In genomic region chr11:60762851-60763691, GRCh38 we compare ENCODE assay signal across 9 cellular contexts. TPM values are rescaled to one million over a fixed set of nuclear protein-coding genes. Genes with fewer than 3 reads are reported as not detected.
A peak's percentile ranks its signal among the peaks of the same experiment; 100 is the strongest.
DNase-seq lines count a peak whose midpoint lies in the region; ATAC-seq and TF ChIP-seq lines count a peak whose summit lies in the region.
"Had no signal": no experiment of that assay in that cellular context is flagged by ENCODE, and none has a peak within 500 bp of the region (broad histone marks: within the 10 kb centered on the region; RNA-seq: fewer than 3 reads in every experiment).

No MANE protein-coding gene starts in this region.

- peaks cover 20% of the 10 kb centered on the region for H3K4me1 Mint-ChIP-seq in nephron progenitor cell

- H3K27me3 ChIP-seq in right atrium auricular region = no peaks in the 10 kb centered on the region

- H3K4me1 ChIP-seq in right atrium auricular region = peaks cover 0 to 5% of the 10 kb centered on the region in 2 donors

- H3K27me3 Mint-ChIP-seq in nephron progenitor cell (ENCODE audit: low read depth, poor library complexity) = peaks cover 23% of the 10 kb centered on the region

- H3K4me3 ChIP-seq in right atrium auricular region = no peak overlapping the region

- H3K27ac Mint-ChIP-seq in nephron progenitor cell = no peak overlapping the region

- no peak overlapping the region for H3K27ac ChIP-seq in right atrium auricular region

- DNase-seq in DMS53 treated with DMSO at 0.1 percent for 48 hours (lab: John Stamatoyannopoulos, UW; ENCODE audit: unreplicated experiment) (peak; percentile 19), RPMI8226 (peak; percentile 38), nephron progenitor cell (no peak), SW 1271 (lab: John Stamatoyannopoulos, UW) (no peak), NCI-H2171 (lab: John Stamatoyannopoulos, UW) (no peak), right atrium auricular region (ENCODE audit: low spot score) (no peak)

- no peak overlapping the region for H3K4me3 Mint-ChIP-seq in nephron progenitor cell

- peak; percentile 50 for ATAC-seq in HG03103 (IDR thresholded peaks at IDR 0.05; ENCODE audit: low read depth, unreplicated experiment)

- no peaks in the 10 kb centered on the region for H3K9me3 Mint-ChIP-seq in nephron progenitor cell

- peak; percentile 50 for TF ChIP-seq CTCF in nephron progenitor cell (IDR thresholded peaks at IDR 0.05)
- no peak for TF ChIP-seq CTCF in right atrium auricular region (IDR thresholded peaks at IDR 0.05)

- H3K36me3 Mint-ChIP-seq in nephron progenitor cell (ENCODE audit: low read depth) = no peaks in the 10 kb centered on the region

- no peaks in the 10 kb centered on the region for H3K36me3 ChIP-seq in right atrium auricular region

- no peaks in the 10 kb centered on the region for H3K9me3 ChIP-seq in right atrium auricular region

- peak; percentile 48 for TF ChIP-seq POLR2A in GM19099 (IDR thresholded peaks at IDR 0.05; ENCODE audit: extremely low read depth, insufficient read length, low read depth)

RNA-seq across cellular contexts. Expression of gene MS4A15, which starts 6.4 kb away (rescaled TPM):
- not detected for total RNA-seq in right atrium auricular region
- total RNA-seq: T-helper 1 cell treated with Interleukin-12 subunit alpha and Interleukin-12 subunit beta and Interleukin-4 antibody, amounts not matched to agents 30 ng/mL and 1 ng/mL, for 36 hours had no signal

RNA-seq across cellular contexts. Expression of gene MS4A10, which starts 22.1 kb away (rescaled TPM):
- total RNA-seq in right atrium auricular region = not detected
- total RNA-seq: T-helper 1 cell treated with Interleukin-12 subunit alpha and Interleukin-12 subunit beta and Interleukin-4 antibody, amounts not matched to agents 30 ng/mL and 1 ng/mL, for 36 hours had no signal

RNA-seq across cellular contexts. Expression of gene MS4A18, which starts 38.6 kb away (rescaled TPM):
- total RNA-seq in right atrium auricular region = not detected
- total RNA-seq: T-helper 1 cell treated with Interleukin-12 subunit alpha and Interleukin-12 subunit beta and Interleukin-4 antibody, amounts not matched to agents 30 ng/mL and 1 ng/mL, for 36 hours had no signal

Comparison
In these comparisons a context has a peak if more than half of its experiments do, and no peak if none do; other contexts are left out.
1. DNase-seq: peak in DMS53 treated with DMSO at 0.1 percent for 48 hours (single experiment) and RPMI8226 (single experiment); none in nephron progenitor cell (single experiment), SW 1271 (0 of 2), NCI-H2171 (single experiment) and right atrium auricular region (single experiment).